Comparison of ENCODE assay signal across 28 cellular contexts in the genomic region with DNA sequence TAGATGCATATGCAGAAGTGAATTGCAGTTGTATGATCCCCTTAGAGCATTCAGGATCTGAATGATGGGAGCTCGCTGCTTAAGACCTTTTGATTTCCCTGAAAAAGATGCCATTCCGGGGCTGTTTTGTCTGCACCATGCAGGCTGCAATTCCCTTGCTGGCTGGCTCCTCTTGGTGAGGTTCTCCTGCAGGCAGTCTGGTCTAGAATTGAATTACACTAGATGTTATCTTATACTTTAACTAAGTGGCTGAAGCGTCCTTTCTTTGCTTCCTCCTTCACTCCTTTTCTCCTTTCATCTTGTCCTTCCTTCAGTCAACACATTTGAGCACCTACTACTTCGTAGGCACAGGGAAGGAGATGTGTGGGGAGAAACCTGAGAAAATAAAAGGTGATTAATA. TPM values are rescaled to one million over a fixed set of nuclear protein-coding genes. Genes with fewer than 3 reads are reported as not detected.
"Had no signal": no experiment of that assay in that cellular context is flagged by ENCODE, and none has a peak within 500 bp of the region (broad histone marks: within the 10 kb centered on the region; RNA-seq: fewer than 3 reads in every experiment).

No MANE protein-coding gene starts in this region.

- ATAC-seq: heart left ventricle; left colon; left lung; naive thymus-derived CD8-positive, alpha-beta T cell; right lobe of liver; upper lobe of right lung had no signal

- H3K4me3 Mint-ChIP-seq: immature natural killer cell; naive thymus-derived CD8-positive, alpha-beta T cell; nephron; neural crest cell; stimulated activated naive CD8-positive, alpha-beta T cell treated with anti-CD3 and anti-CD28 coated beads, Interleukin-15, Interleukin-2, amounts not matched to agents 100 ng/mL and 50 ng/mL, for 24 hours had no signal

- H3K4me1 Mint-ChIP-seq: immature natural killer cell, neural crest cell had no signal

- H3K27me3 ChIP-seq: heart left ventricle, left lung, neutrophil, ovary, right atrium auricular region, right lobe of liver, suprapubic skin, tibial artery, upper lobe of right lung had no signal

- H3K27ac Mint-ChIP-seq: immature natural killer cell; naive thymus-derived CD8-positive, alpha-beta T cell; progenitor cell of endocrine pancreas; stimulated activated naive CD8-positive, alpha-beta T cell treated with anti-CD3 and anti-CD28 coated beads, Interleukin-15, Interleukin-2, amounts not matched to agents 100 ng/mL and 50 ng/mL, for 24 hours had no signal

- H3K27ac ChIP-seq: heart left ventricle, left lung, neutrophil, ovary, right atrium auricular region, right lobe of liver, suprapubic skin, thoracic aorta, tibial artery, upper lobe of right lung had no signal

- H3K9me3 Mint-ChIP-seq: immature natural killer cell; naive thymus-derived CD8-positive, alpha-beta T cell; stimulated activated naive CD8-positive, alpha-beta T cell treated with anti-CD3 and anti-CD28 coated beads, Interleukin-15, Interleukin-2, amounts not matched to agents 100 ng/mL and 50 ng/mL, for 24 hours had no signal

- H3K4me3 ChIP-seq: heart left ventricle, left lung, lung, ovary, right atrium auricular region, right lobe of liver, smooth muscle cell, suprapubic skin, thoracic aorta, tibial artery, upper lobe of right lung had no signal

- H3K4me1 ChIP-seq: heart left ventricle, left lung, right atrium auricular region, right lobe of liver, suprapubic skin, tibial artery, upper lobe of right lung had no signal

- DNase-seq: heart left ventricle; hypothalamus; immature natural killer cell; kidney; left colon; naive thymus-derived CD8-positive, alpha-beta T cell; occipital lobe; ovary; right lobe of liver; stimulated activated CD4-positive, alpha-beta T cell treated with anti-CD3 and anti-CD28 coated beads, Interleukin-12 subunit alpha, Interleukin-12 subunit beta, amount 100 ng/mL, for 4 hours; stimulated activated CD4-positive, alpha-beta T cell treated with anti-CD3 and anti-CD28 coated beads, Interleukin-15, amount 100 ng/mL, for 24 hours; stimulated activated CD4-positive, alpha-beta T cell treated with anti-CD3 and anti-CD28 coated beads, Interleukin-2, amount 100 ng/mL, for 24 hours; stimulated activated CD4-positive, alpha-beta T cell treated with anti-CD3 and anti-CD28 coated beads, Interleukin-4, amount 100 ng/mL, for 1 hour; stimulated activated naive CD4-positive, alpha-beta T cell; tibial artery; trophoblast cell; upper lobe of right lung had no signal

- H3K36me3 Mint-ChIP-seq: immature natural killer cell; naive thymus-derived CD8-positive, alpha-beta T cell had no signal

- H3K4me2 ChIP-seq: smooth muscle cell had no signal

- H3K27me3 Mint-ChIP-seq: progenitor cell of endocrine pancreas had no signal

- H3K9me3 ChIP-seq: heart left ventricle, left lung, neutrophil, ovary, right atrium auricular region, right lobe of liver, suprapubic skin, thoracic aorta, tibial artery, upper lobe of right lung had no signal

- H3K36me3 ChIP-seq: heart left ventricle, left lung, neutrophil, ovary, right atrium auricular region, right lobe of liver, suprapubic skin, thoracic aorta, tibial artery, upper lobe of right lung had no signal

RNA-seq across cellular contexts. Expression of a gene that starts 18.6 kb away (rescaled TPM):
- total RNA-seq: naive thymus-derived CD8-positive, alpha-beta T cell had no signal
